ENCODE assay signal across 8 cellular contexts in the genomic region with DNA sequence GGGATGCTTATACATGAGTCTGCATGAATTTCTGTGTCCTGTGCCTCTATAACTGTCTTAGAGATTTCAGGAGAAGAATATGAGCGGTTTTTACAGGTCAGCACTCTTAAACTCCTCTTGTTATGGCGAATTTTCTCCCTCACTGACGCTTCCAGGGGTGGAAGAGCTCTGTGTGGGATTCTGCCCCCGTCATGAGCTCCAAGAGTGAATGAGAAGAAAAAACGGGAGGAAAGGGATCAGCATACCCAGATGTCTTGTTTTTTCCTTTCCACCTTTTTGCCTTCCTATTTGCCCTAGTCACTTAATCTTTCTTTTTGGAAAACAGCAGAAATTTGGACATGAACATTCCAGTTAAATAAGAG. TPM values are rescaled to one million over a fixed set of nuclear protein-coding genes. Genes with fewer than 3 reads are reported as not detected.
DNase-seq lines count a peak whose midpoint lies in the region; ATAC-seq lines count a peak whose summit lies in the region.

No MANE protein-coding gene starts in this region.

- CTCF ChIA-PET in activated CD4-positive, alpha-beta memory T cell treated with anti-CD3 and anti-CD28 coated beads for 36 hours (lab: Charles Lee), result interaction anchor here (0.6 to 1.1 kb wide), 2 partner anchors 18 to 49 kb away, joined by 3 to 4 read pairs; no protein-coding TSS in a partner anchor

- POLR2A ChIA-PET in activated CD4-positive, alpha-beta memory T cell treated with anti-CD3 and anti-CD28 coated beads for 36 hours (lab: Charles Lee), result interaction anchor here (3.0 kb wide), 1 partner anchor 14 kb away, joined by 14 read pairs; the partner anchor contains the start of gene SENP1

- H3K4me3 ChIP-seq in iPS DF 6.9 (ENCODE audit: low read length), result peak overlapping the region; percentile 83; the same call in 1 of the 2 replicates

- H3K4me1 ChIP-seq in iPS DF 6.9 (ENCODE audit: control insufficient read depth, insufficient read depth, low read length), result no peaks in the 10 kb centered on the region

- no peaks in the 10 kb centered on the region for H3K9me3 Mint-ChIP-seq in activated CD4-positive, alpha-beta memory T cell treated with anti-CD3 and anti-CD28 coated beads for 36 hours
- H3K9me3 Mint-ChIP-seq in stimulated activated naive B cell treated with anti-CD40 and anti-IgM and Interleukin-4, amounts not matched to agents 10 μg/mL and 1 μg/mL and 100 μg/mL, for 72 hours, result no peaks in the 10 kb centered on the region

- WGBS in iPS DF 6.9 (ENCODE audit: insufficient coverage, insufficient read length), result no CpG with 5 or more reads among the region's 5 CpGs

- H3K27ac ChIP-seq in iPS DF 6.9 (ENCODE audit: low read length), result no peak overlapping the region

- H3K36me3 ChIP-seq in iPS DF 6.9 (ENCODE audit: control insufficient read depth, insufficient read depth, low read length), result peaks cover 2% of the 10 kb centered on the region; the same call in 1 of the 2 replicates

- H3K27ac Mint-ChIP-seq in activated CD4-positive, alpha-beta memory T cell treated with anti-CD3 and anti-CD28 coated beads for 36 hours, result no peak overlapping the region
- H3K27ac Mint-ChIP-seq in stimulated activated naive B cell treated with anti-CD40 and anti-IgM and Interleukin-4, amounts not matched to agents 10 μg/mL and 1 μg/mL and 100 μg/mL, for 72 hours, result peak overlapping the region; percentile 68

- peaks cover 3% of the 10 kb centered on the region for H3K27me3 Mint-ChIP-seq in activated CD4-positive, alpha-beta memory T cell treated with anti-CD3 and anti-CD28 coated beads for 36 hours
- no peaks in the 10 kb centered on the region for H3K27me3 Mint-ChIP-seq in stimulated activated naive B cell treated with anti-CD40 and anti-IgM and Interleukin-4, amounts not matched to agents 10 μg/mL and 1 μg/mL and 100 μg/mL, for 72 hours

- peaks cover 19% of the 10 kb centered on the region for H3K4me1 Mint-ChIP-seq in activated CD4-positive, alpha-beta memory T cell treated with anti-CD3 and anti-CD28 coated beads for 36 hours (ENCODE audit: low read depth)
- H3K4me1 Mint-ChIP-seq in stimulated activated naive B cell treated with anti-CD40 and anti-IgM and Interleukin-4, amounts not matched to agents 10 μg/mL and 1 μg/mL and 100 μg/mL, for 72 hours, result peaks cover 8 to 10% of the 10 kb centered on the region in 2 donors

- H3K9me3 ChIP-seq in iPS DF 6.9 (ENCODE audit: control insufficient read depth, insufficient read depth, low read length), result no peaks in the 10 kb centered on the region

- no peaks in the 10 kb centered on the region for H3K27me3 ChIP-seq in iPS DF 6.9 (ENCODE audit: control insufficient read depth, insufficient read depth, low read length)

- peak; percentile 62 for DNase-seq in NCI-H82 (lab: John Stamatoyannopoulos, UW)
- no peak for DNase-seq in NCI-H82 treated with DMSO at 0.1 percent for 48 hours (lab: John Stamatoyannopoulos, UW; ENCODE audit: unreplicated experiment)
- DNase-seq in activated CD4-positive, alpha-beta memory T cell treated with anti-CD3 and anti-CD28 coated beads for 36 hours, result no peak
- DNase-seq in iPS DF 6.9 (ENCODE audit: low read depth, low spot score), result no peak
- no peak for DNase-seq in stimulated activated naive B cell treated with anti-CD40 and anti-IgM and Interleukin-4, amounts not matched to agents 10 μg/mL and 1 μg/mL and 100 μg/mL, for 72 hours
- DNase-seq in NCI-H2171 (lab: John Stamatoyannopoulos, UW), result no peak
- DNase-seq in NCI-H2196 (lab: John Stamatoyannopoulos, UW; ENCODE audit: unreplicated experiment), result no peak
- DNase-seq in cerebellum (ENCODE audit: low spot score), result no peak

- peak overlapping the region; percentile 99 for H3K4me3 Mint-ChIP-seq in activated CD4-positive, alpha-beta memory T cell treated with anti-CD3 and anti-CD28 coated beads for 36 hours
- H3K4me3 Mint-ChIP-seq in stimulated activated naive B cell treated with anti-CD40 and anti-IgM and Interleukin-4, amounts not matched to agents 10 μg/mL and 1 μg/mL and 100 μg/mL, for 72 hours, result peak overlapping the region; percentile 97 to 98

- peaks cover 9% of the 10 kb centered on the region for H3K36me3 Mint-ChIP-seq in activated CD4-positive, alpha-beta memory T cell treated with anti-CD3 and anti-CD28 coated beads for 36 hours
- H3K36me3 Mint-ChIP-seq in stimulated activated naive B cell treated with anti-CD40 and anti-IgM and Interleukin-4, amounts not matched to agents 10 μg/mL and 1 μg/mL and 100 μg/mL, for 72 hours, result peaks cover 13 to 21% of the 10 kb centered on the region in 2 donors

- no peak for ATAC-seq in stimulated activated naive B cell treated with anti-CD40 and anti-IgM and Interleukin-4, amounts not matched to agents 10 μg/mL and 1 μg/mL and 100 μg/mL, for 72 hours (replicated peaks)

- intact Hi-C loops in activated CD4-positive, alpha-beta memory T cell treated with anti-CD3 and anti-CD28 coated beads for 36 hours (cut with micrococcal nuclease), result loop anchor here (1.0 kb wide), 2 partner anchors 14 to 37 kb away; partner anchors contain the start of genes ASB8 and SENP1

RNA-seq across cellular contexts. Expression of gene PFKM, which starts 0.7 kb away (rescaled TPM):
- total RNA-seq in activated CD4-positive, alpha-beta memory T cell treated with anti-CD3 and anti-CD28 coated beads for 36 hours, result 10 to 100 TPM; 55.6 to 56.1 TPM
- 79.8 TPM for total RNA-seq in cerebellum

RNA-seq across cellular contexts. Expression of gene SENP1, which starts 13.9 kb away (rescaled TPM):
- total RNA-seq in activated CD4-positive, alpha-beta memory T cell treated with anti-CD3 and anti-CD28 coated beads for 36 hours, result 10 to 100 TPM; 37.7 to 41.6 TPM
- total RNA-seq in cerebellum, result 33.0 TPM

RNA-seq across cellular contexts. Expression of gene ASB8, which starts 37.5 kb away (rescaled TPM):
- 10 to 100 TPM; 31.4 to 33.6 TPM for total RNA-seq in activated CD4-positive, alpha-beta memory T cell treated with anti-CD3 and anti-CD28 coated beads for 36 hours
- total RNA-seq in cerebellum, result 24.2 TPM
